21 cellular contexts compared by ENCODE assay signal in the genomic region with DNA sequence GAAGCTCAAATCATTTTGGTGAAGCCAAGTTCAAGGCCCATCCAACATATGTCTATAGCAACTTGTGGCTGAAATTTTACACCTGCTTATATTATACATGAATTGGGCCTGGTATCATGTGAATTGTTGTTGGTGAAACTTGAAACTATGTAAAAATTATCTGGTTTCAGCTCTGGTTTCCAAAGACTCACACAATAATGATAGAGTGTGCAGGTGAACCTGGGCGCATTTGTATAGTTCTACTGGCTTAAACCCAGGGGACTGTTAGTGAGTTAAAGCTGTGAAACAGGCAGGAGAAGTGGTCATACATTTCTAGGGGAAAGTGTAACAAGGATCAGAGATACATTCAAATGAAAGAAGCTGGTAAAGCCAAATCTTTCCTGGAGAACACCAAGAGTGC.
"Had no signal": no experiment of that assay in that cellular context is flagged by ENCODE, and none has a peak within 500 bp of the region (broad histone marks: within the 10 kb centered on the region; RNA-seq: fewer than 3 reads in every experiment).

No MANE protein-coding gene starts in this region.

- H3K4me3 ChIP-seq: dorsolateral prefrontal cortex, heart right ventricle, mucosa of descending colon, psoas muscle, right lobe of liver, tibial artery, upper lobe of left lung, uterus had no signal

- H3K27ac ChIP-seq: dorsolateral prefrontal cortex, heart right ventricle, neutrophil, psoas muscle, right lobe of liver, tibial artery, upper lobe of left lung, uterus had no signal

- ATAC-seq: esophagus mucosa; heart right ventricle; mucosa of descending colon; naive thymus-derived CD8-positive, alpha-beta T cell; psoas muscle; right lobe of liver; stimulated activated memory B cell treated with anti-CD40 and anti-IgM and Interleukin-4, amounts not matched to agents 10 μg/mL and 1 μg/mL and 100 μg/mL, for 72 hours had no signal

- H3K4me1 ChIP-seq: heart right ventricle, psoas muscle, right lobe of liver, tibial artery, upper lobe of left lung, uterus had no signal

- DNase-seq: dorsolateral prefrontal cortex; effector CD8-positive, alpha-beta T cell; heart right ventricle; hypothalamus; kidney glomerular epithelial cell; mammary epithelial cell; mucosa of descending colon; naive thymus-derived CD8-positive, alpha-beta T cell; psoas muscle; retina; right lobe of liver; stimulated activated CD4-positive, alpha-beta T cell treated with anti-CD3 and anti-CD28 coated beads, Interleukin-4, amount 100 ng/mL, for 1 hour; stimulated activated CD8-positive, alpha-beta memory T cell treated with anti-CD3 and anti-CD28 coated beads, Interleukin-4, amount 100 ng/mL, for 48 hours; tibial artery; upper lobe of left lung; uterus had no signal

- H3K9me3 ChIP-seq: heart right ventricle, mucosa of descending colon, neutrophil, psoas muscle, right lobe of liver, tibial artery, upper lobe of left lung, uterus had no signal

- FAIRE-seq: frontal cortex, islet of Langerhans had no signal

- H3K27me3 ChIP-seq: neutrophil, right lobe of liver, tibial artery, upper lobe of left lung, uterus had no signal

- H3K36me3 ChIP-seq: heart right ventricle, neutrophil, right lobe of liver, tibial artery, upper lobe of left lung, uterus had no signal
